ENCODE assay signal across 27 cellular contexts in genomic region chr14:58285132-58285531, GRCh38. TPM values are rescaled to one million over a fixed set of nuclear protein-coding genes. Genes with fewer than 3 reads are reported as not detected.
DNase-seq lines count a peak whose midpoint lies in the region; ATAC-seq and TF ChIP-seq lines count a peak whose summit lies in the region.
"Had no signal": no experiment of that assay in that cellular context is flagged by ENCODE, and none has a peak within 500 bp of the region (broad histone marks: within the 10 kb centered on the region; RNA-seq: fewer than 3 reads in every experiment).

No MANE protein-coding gene starts in this region.

- peak overlapping the region; percentile 78 for H3K27ac Mint-ChIP-seq in activated naive CD4-positive, alpha-beta T cell treated with anti-CD3 and anti-CD28 coated beads for 36 hours
- peak overlapping the region; percentile 50 to 73 for H3K27ac Mint-ChIP-seq in T-cell
- peak overlapping the region; percentile 25 for H3K27ac Mint-ChIP-seq in activated naive CD8-positive, alpha-beta T cell treated with anti-CD3 and anti-CD28 coated beads, Interleukin-2, amount 10 ng/mL, durations not matched to agents 7 days and 5 days
- peak overlapping the region; percentile 40 for H3K27ac Mint-ChIP-seq in nephron progenitor cell
- H3K27ac Mint-ChIP-seq: endodermal cell, H9, neural progenitor cell had no signal

- ATAC-seq in T-cell (replicated peaks in 1 of 4) = no peak
- ATAC-seq in activated naive CD8-positive, alpha-beta T cell treated with anti-CD3 and anti-CD28 coated beads, Interleukin-2, amount 10 ng/mL, durations not matched to agents 7 days and 5 days (ENCODE audit: low read depth) = no peak
- ATAC-seq: heart right ventricle, mucosa of descending colon, right cardiac atrium had no signal

- H3K27me3 Mint-ChIP-seq in activated naive CD4-positive, alpha-beta T cell treated with anti-CD3 and anti-CD28 coated beads for 36 hours (ENCODE audit: low read depth) = no peaks in the 10 kb centered on the region
- H3K27me3 Mint-ChIP-seq in T-cell = no peaks in the 10 kb centered on the region
- H3K27me3 Mint-ChIP-seq in activated naive CD8-positive, alpha-beta T cell treated with anti-CD3 and anti-CD28 coated beads, Interleukin-2, amount 10 ng/mL, durations not matched to agents 7 days and 5 days = no peaks in the 10 kb centered on the region
- H3K27me3 Mint-ChIP-seq in nephron progenitor cell (ENCODE audit: low read depth, poor library complexity) = peaks cover 4% of the 10 kb centered on the region

- WGBS in lower leg skin, 2 donors = 96 to 99% methylated on average over 4 of the region's 4 CpGs

- intact Hi-C loops in activated naive CD4-positive, alpha-beta T cell treated with anti-CD3 and anti-CD28 coated beads for 36 hours (cut with micrococcal nuclease) = no loop called here
- intact Hi-C loops in lower leg skin (cut with DNase I; ENCODE audit: low total_unique reads) = no loop called here

- TF ChIP-seq POLR2A in lower leg skin (IDR thresholded peaks at IDR 0.05) = no peak

- H3K9me3 Mint-ChIP-seq in activated naive CD4-positive, alpha-beta T cell treated with anti-CD3 and anti-CD28 coated beads for 36 hours = no peaks in the 10 kb centered on the region
- H3K9me3 Mint-ChIP-seq in T-cell (no peaks in the 10 kb centered on the region), nephron progenitor cell (no peaks in the 10 kb centered on the region)
- H3K9me3 Mint-ChIP-seq in activated naive CD8-positive, alpha-beta T cell treated with anti-CD3 and anti-CD28 coated beads, Interleukin-2, amount 10 ng/mL, durations not matched to agents 7 days and 5 days = no peaks in the 10 kb centered on the region
- H3K9me3 Mint-ChIP-seq: endodermal cell, H9, neural progenitor cell had no signal

- no peak overlapping the region for H3K4me3 Mint-ChIP-seq in activated naive CD4-positive, alpha-beta T cell treated with anti-CD3 and anti-CD28 coated beads for 36 hours
- H3K4me3 Mint-ChIP-seq in T-cell (no peak overlapping the region), nephron progenitor cell (no peak overlapping the region)
- H3K4me3 Mint-ChIP-seq in activated naive CD8-positive, alpha-beta T cell treated with anti-CD3 and anti-CD28 coated beads, Interleukin-2, amount 10 ng/mL, durations not matched to agents 7 days and 5 days = no peak overlapping the region
- H3K4me3 Mint-ChIP-seq: endodermal cell, H9, neural progenitor cell had no signal

- CTCF ChIA-PET in activated naive CD4-positive, alpha-beta T cell treated with anti-CD3 and anti-CD28 coated beads for 36 hours (lab: Charles Lee) = no interaction called here
- CTCF ChIA-PET in T-cell (lab: Charles Lee) = no interaction called here

- POLR2A ChIA-PET in T-cell (lab: Charles Lee) = interaction anchor here in 1 of 2 donors (2.4 kb wide), 1 partner anchor 13 kb away, joined by 8 read pairs; the partner anchor contains the start of gene ARID4A
- POLR2A ChIA-PET in activated naive CD8-positive, alpha-beta T cell treated with anti-CD3 and anti-CD28 coated beads, Interleukin-2, amount 10 ng/mL, durations not matched to agents 7 days and 5 days (lab: Charles Lee) = interaction anchor here (1.0 to 1.1 kb wide), 2 partner anchors 9 to 13 kb away, joined by 4 to 5 read pairs; partner anchors contain the start of gene ARID4A

- DNase-seq in activated naive CD4-positive, alpha-beta T cell treated with anti-CD3 and anti-CD28 coated beads for 36 hours = no peak
- DNase-seq in activated naive CD4-positive, alpha-beta T cell (lab: John Stamatoyannopoulos, UW) = no peak
- DNase-seq in T-cell (no peak), nephron progenitor cell (no peak), lower leg skin (ENCODE audit: low spot score in 2 of 2) (no peak), DMS 273 treated with DMSO at 0.1 percent for 48 hours (lab: John Stamatoyannopoulos, UW) (no peak)
- DNase-seq in activated naive CD8-positive, alpha-beta T cell treated with anti-CD3 and anti-CD28 coated beads, Interleukin-2, amount 10 ng/mL, durations not matched to agents 7 days and 5 days = no peak
- no peak for DNase-seq in NK-92 treated with Interleukin-12 subunit alpha and Interleukin-12 subunit beta, amount 100 ng/mL, for 24 hours (lab: John Stamatoyannopoulos, UW)
- DNase-seq: activated CD4-positive, alpha-beta T cell treated with anti-CD3 and anti-CD28 coated beads for 4 hours; activated CD8-positive, alpha-beta memory T cell treated with anti-CD3 and anti-CD28 coated beads, Interleukin-2, amount 50 U/mL, for 4 hours; activated gamma-delta T cell; amygdala; colonic mucosa; endodermal cell; foreskin melanocyte; H9; heart right ventricle; MG63; mucosa of descending colon; NCI-H1105 treated with DMSO at 0.1 percent for 48 hours; NCI-H2029 treated with DMSO at 0.1 percent for 48 hours; NCI-H2227 treated with DMSO at 0.1 percent for 48 hours; right cardiac atrium; stimulated activated CD4-positive, alpha-beta T cell treated with anti-CD3 and anti-CD28 coated beads, Interleukin-2, amount 100 ng/mL, for 48 hours had no signal

- H3K4me1 Mint-ChIP-seq in activated naive CD4-positive, alpha-beta T cell treated with anti-CD3 and anti-CD28 coated beads for 36 hours (ENCODE audit: low read depth) = peaks cover 80% of the 10 kb centered on the region
- peaks cover 76 to 84% (median 83%) of the 10 kb centered on the region in 3 donors for H3K4me1 Mint-ChIP-seq in T-cell
- H3K4me1 Mint-ChIP-seq in activated naive CD8-positive, alpha-beta T cell treated with anti-CD3 and anti-CD28 coated beads, Interleukin-2, amount 10 ng/mL, durations not matched to agents 7 days and 5 days = peaks cover 44% of the 10 kb centered on the region
- peaks cover 7% of the 10 kb centered on the region for H3K4me1 Mint-ChIP-seq in nephron progenitor cell
- H3K4me1 Mint-ChIP-seq: H9, neural progenitor cell had no signal

- TF ChIP-seq CTCF in nephron progenitor cell (IDR thresholded peaks at IDR 0.05) (no peak), lower leg skin (IDR thresholded peaks at IDR 0.05) (no peak)

- H3K36me3 Mint-ChIP-seq in activated naive CD4-positive, alpha-beta T cell treated with anti-CD3 and anti-CD28 coated beads for 36 hours (ENCODE audit: low read depth) = peaks cover 50% of the 10 kb centered on the region
- H3K36me3 Mint-ChIP-seq in T-cell = peaks cover 46% of the 10 kb centered on the region
- peaks cover 61% of the 10 kb centered on the region for H3K36me3 Mint-ChIP-seq in activated naive CD8-positive, alpha-beta T cell treated with anti-CD3 and anti-CD28 coated beads, Interleukin-2, amount 10 ng/mL, durations not matched to agents 7 days and 5 days
- H3K36me3 Mint-ChIP-seq in nephron progenitor cell (ENCODE audit: low read depth) = peaks cover 87% of the 10 kb centered on the region

- no peak overlapping the region for H3K4me3 ChIP-seq in lower leg skin (ENCODE audit: low read depth, poor library complexity, severe bottlenecking)
- H3K4me3 ChIP-seq: colonic mucosa, esophagus muscularis mucosa, heart right ventricle, MG63, mucosa of descending colon, neural progenitor cell, suprapubic skin had no signal

RNA-seq across cellular contexts. Expression of gene ARID4A, which starts 13.2 kb away (rescaled TPM):
- 10 to 100 TPM; 18.9 to 20.4 TPM for total RNA-seq in activated naive CD4-positive, alpha-beta T cell treated with anti-CD3 and anti-CD28 coated beads for 36 hours
- total RNA-seq in T-cell = 10 to 100 TPM; 51.2 to 70.1 (median 57.6) TPM
- total RNA-seq in activated naive CD8-positive, alpha-beta T cell treated with anti-CD3 and anti-CD28 coated beads, Interleukin-2, amount 10 ng/mL, durations not matched to agents 7 days and 5 days = 10 to 100 TPM; 51.4 to 53.2 TPM
- 10 to 100 TPM; 13.6 to 32.6 (median 18.4) TPM for total RNA-seq in lower leg skin

RNA-seq across cellular contexts. Expression of gene PSMA3, which starts 40.5 kb away (rescaled TPM):
- 100 to 1,000 TPM; 399 to 424 TPM for total RNA-seq in activated naive CD4-positive, alpha-beta T cell treated with anti-CD3 and anti-CD28 coated beads for 36 hours
- 100 to 1,000 TPM in 2 of 5 donors, 10 to 100 TPM in 3; 75.5 to 139 (median 99.7) TPM for total RNA-seq in T-cell
- 100 to 1,000 TPM; 189 to 203 TPM for total RNA-seq in activated naive CD8-positive, alpha-beta T cell treated with anti-CD3 and anti-CD28 coated beads, Interleukin-2, amount 10 ng/mL, durations not matched to agents 7 days and 5 days
- 10 to 100 TPM; 55.1 to 70.8 (median 64.4) TPM for total RNA-seq in lower leg skin

Comparison
In these comparisons a context has a peak if more than half of its experiments do, and no peak if none do; other contexts are left out.
1. H3K27ac Mint-ChIP-seq: peak in every context shown above with its lines; median percentile 78 in activated naive CD4-positive, alpha-beta T cell treated with anti-CD3 and anti-CD28 coated beads for 36 hours; 62 in T-cell; 40 in nephron progenitor cell; 25 in activated naive CD8-positive, alpha-beta T cell treated with anti-CD3 and anti-CD28 coated beads, Interleukin-2, amount 10 ng/mL, durations not matched to agents 7 days and 5 days.